Comparison of ENCODE assay signal across 15 cellular contexts in genomic region chr5:143011621-143012020, GRCh38.
DNase-seq lines count a peak whose midpoint lies in the region; ATAC-seq and TF ChIP-seq lines count a peak whose summit lies in the region.
"Had no signal": no experiment of that assay in that cellular context is flagged by ENCODE, and none has a peak within 500 bp of the region (broad histone marks: within the 10 kb centered on the region; RNA-seq: fewer than 3 reads in every experiment).

No MANE protein-coding gene starts in this region.

- 79% methylated on average over 3 of the region's 3 CpGs for WGBS in prostate gland

- peak overlapping the region; percentile 80 for H3K27ac Mint-ChIP-seq in activated naive CD8-positive, alpha-beta T cell treated with anti-CD3 and anti-CD28 coated beads, Interleukin-2, amount 50 U/mL, for 24 hours
- peak overlapping the region; percentile 96 to 100 for H3K27ac Mint-ChIP-seq in natural killer cell
- no peak overlapping the region for H3K27ac Mint-ChIP-seq in WTC11

- no peak for TF ChIP-seq POLR2A in prostate gland (IDR thresholded peaks at IDR 0.05)

- H3K4me1 ChIP-seq in prostate gland (replicated peaks), result no peaks in the 10 kb centered on the region

- no peak overlapping the region for H3K4me3 Mint-ChIP-seq in activated naive CD8-positive, alpha-beta T cell treated with anti-CD3 and anti-CD28 coated beads, Interleukin-2, amount 50 U/mL, for 24 hours
- H3K4me3 Mint-ChIP-seq in natural killer cell (no peak overlapping the region), WTC11 (no peak overlapping the region)
- H3K4me3 Mint-ChIP-seq: IgD-negative memory B cell had no signal

- H3K4me3 ChIP-seq in prostate gland, result no peak overlapping the region
- H3K4me3 ChIP-seq: mucosa of descending colon, SK-N-MC, skin epidermis had no signal

- no peaks in the 10 kb centered on the region for H3K9me3 Mint-ChIP-seq in activated naive CD8-positive, alpha-beta T cell treated with anti-CD3 and anti-CD28 coated beads, Interleukin-2, amount 50 U/mL, for 24 hours
- H3K9me3 Mint-ChIP-seq in natural killer cell (no peaks in the 10 kb centered on the region), WTC11 (no peaks in the 10 kb centered on the region)
- H3K9me3 Mint-ChIP-seq: IgD-negative memory B cell had no signal

- CTCF ChIA-PET in WTC11 (lab: Charles Lee), result interaction anchor here (1.6 kb wide), 1 partner anchor 9 kb away, joined by 6 read pairs; no protein-coding TSS in a partner anchor

- POLR2A ChIA-PET in WTC11 (lab: Charles Lee), result no interaction called here

- peaks cover 2% of the 10 kb centered on the region for H3K27me3 Mint-ChIP-seq in activated naive CD8-positive, alpha-beta T cell treated with anti-CD3 and anti-CD28 coated beads, Interleukin-2, amount 50 U/mL, for 24 hours
- no peaks in the 10 kb centered on the region for H3K27me3 Mint-ChIP-seq in natural killer cell (ENCODE audit: low read depth in 2 of 2)
- no peaks in the 10 kb centered on the region for H3K27me3 Mint-ChIP-seq in WTC11 (ENCODE audit: low read depth)
- H3K27me3 Mint-ChIP-seq: IgD-negative memory B cell had no signal

- intact Hi-C loops in natural killer cell (cut with micrococcal nuclease), result no loop called here
- intact Hi-C loops in prostate gland (cut with DNase I), result no loop called here

- no peak overlapping the region for H3K27ac ChIP-seq in prostate gland
- H3K27ac ChIP-seq: 22Rv1, SK-N-MC, skin epidermis had no signal

- H3K4me1 Mint-ChIP-seq in activated naive CD8-positive, alpha-beta T cell treated with anti-CD3 and anti-CD28 coated beads, Interleukin-2, amount 50 U/mL, for 24 hours, result peaks cover 76% of the 10 kb centered on the region
- peaks cover 32 to 37% of the 10 kb centered on the region in 2 donors for H3K4me1 Mint-ChIP-seq in natural killer cell
- peaks cover 37% of the 10 kb centered on the region for H3K4me1 Mint-ChIP-seq in WTC11

- H3K9me3 ChIP-seq in prostate gland, result no peaks in the 10 kb centered on the region
- H3K9me3 ChIP-seq: mucosa of descending colon had no signal

- peak; percentile 25 for ATAC-seq in activated naive CD8-positive, alpha-beta T cell treated with anti-CD3 and anti-CD28 coated beads, Interleukin-2, amount 50 U/mL, for 24 hours
- no peak for ATAC-seq in natural killer cell
- ATAC-seq in WTC11, result no peak
- ATAC-seq: mucosa of descending colon had no signal

- peak; percentile 40 for DNase-seq in DMS 273 (lab: John Stamatoyannopoulos, UW; ENCODE audit: unreplicated experiment)
- DNase-seq in DMS 273 treated with DMSO at 0.1 percent for 48 hours (lab: John Stamatoyannopoulos, UW), result no peak
- peak; percentile 33 for DNase-seq in M059J (ENCODE audit: low read depth)
- no peak for DNase-seq in activated naive CD8-positive, alpha-beta T cell treated with anti-CD3 and anti-CD28 coated beads, Interleukin-2, amount 50 U/mL, for 24 hours
- no peak for DNase-seq in natural killer cell
- no peak for DNase-seq in prostate gland (ENCODE audit: low spot score)
- DNase-seq in WTC11 (ENCODE audit: low spot score), result no peak
- no peak for DNase-seq in NCI-H526 treated with DMSO at 0.1 percent for 48 hours (lab: John Stamatoyannopoulos, UW)
- DNase-seq: activated CD4-positive, alpha-beta T cell treated with anti-CD3 and anti-CD28 coated beads, Interleukin-2, amount 50 U/mL, for 4 hours; GDM1; mucosa of descending colon had no signal

- peaks cover 19% of the 10 kb centered on the region for H3K36me3 Mint-ChIP-seq in activated naive CD8-positive, alpha-beta T cell treated with anti-CD3 and anti-CD28 coated beads, Interleukin-2, amount 50 U/mL, for 24 hours (ENCODE audit: low read depth)
- H3K36me3 Mint-ChIP-seq in natural killer cell (peaks cover 12% of the 10 kb centered on the region), WTC11 (no peaks in the 10 kb centered on the region)
- H3K36me3 Mint-ChIP-seq: IgD-negative memory B cell had no signal

- no peaks in the 10 kb centered on the region for H3K36me3 ChIP-seq in prostate gland

- H3K27me3 ChIP-seq in prostate gland (replicated peaks; ENCODE audit: insufficient read depth), result no peaks in the 10 kb centered on the region

- no peak for TF ChIP-seq CTCF in natural killer cell (IDR thresholded peaks at IDR 0.05)
- no peak for TF ChIP-seq CTCF in prostate gland (IDR thresholded peaks at IDR 0.05)
- no peak for TF ChIP-seq CTCF in WTC11 (IDR thresholded peaks at IDR 0.05)

TF ChIP-seq in WTC11, 78 proteins besides CTCF, POLR2A, EP300 and RAD21:
- TF ChIP-seq ZNF671 (CRISPR knock-in tag; IDR thresholded peaks at IDR 0.05) (no peak), USF2 (CRISPR knock-in tag; IDR thresholded peaks at IDR 0.05) (no peak), TP53 (CRISPR knock-in tag; IDR thresholded peaks at IDR 0.05) (no peak)

Comparison
In these comparisons a context has a peak if more than half of its experiments do, and no peak if none do; other contexts are left out.
1. DNase-seq: peak in DMS 273 (single experiment) and M059J (single experiment); none in DMS 273 treated with DMSO at 0.1 percent for 48 hours (single experiment), activated naive CD8-positive, alpha-beta T cell treated with anti-CD3 and anti-CD28 coated beads, Interleukin-2, amount 50 U/mL, for 24 hours (single experiment), natural killer cell (single experiment), prostate gland (single experiment), WTC11 (single experiment) and NCI-H526 treated with DMSO at 0.1 percent for 48 hours (single experiment).